18 cellular contexts compared by ENCODE assay signal in genomic region chr9:17216011-17216410, GRCh38.
"Had no signal": no experiment of that assay in that cellular context is flagged by ENCODE, and none has a peak within 500 bp of the region (broad histone marks: within the 10 kb centered on the region; RNA-seq: fewer than 3 reads in every experiment).

No MANE protein-coding gene starts in this region.

- H3K27me3 ChIP-seq: neutrophil had no signal

- H3K9ac ChIP-seq: parathyroid adenoma had no signal

- DNase-seq: activated CD4-positive, alpha-beta T cell treated with anti-CD3 and anti-CD28 coated beads, Interleukin-2, amount 10 ng/mL, durations not matched to agents 7 days and 5 days; activated CD4-positive, CD25-positive, alpha-beta regulatory T cell; activated CD8-positive, alpha-beta memory T cell treated with anti-CD3 and anti-CD28 coated beads, Interleukin-2, amount 50 U/mL, for 48 hours; activated gamma-delta T cell; activated T-cell treated with anti-CD3 and anti-CD28 coated beads, Interleukin-2, amount 50 U/mL, for 72 hours; amniotic stem cell; cortex of kidney; effector CD4-positive, alpha-beta T cell; left ventricle myocardium inferior; natural killer cell; stimulated activated CD4-positive, alpha-beta T cell treated with anti-CD3 and anti-CD28 coated beads, Interleukin-4, amount 100 ng/mL, for 24 hours; stimulated activated naive CD4-positive, alpha-beta T cell; substantia nigra; trophoblast cell had no signal

- H3K4me3 ChIP-seq: left ventricle myocardium inferior, mucosa of descending colon, skin epidermis had no signal

- H3K36me3 ChIP-seq: left ventricle myocardium inferior, neutrophil had no signal

- H3K27ac ChIP-seq: left ventricle myocardium inferior, neutrophil, parathyroid adenoma, skin epidermis had no signal

- H3K79me2 ChIP-seq: parathyroid adenoma had no signal

- H3K4me1 ChIP-seq: left ventricle myocardium inferior, parathyroid adenoma had no signal

- H3K9me3 ChIP-seq: mucosa of descending colon, neutrophil had no signal

- H2AFZ ChIP-seq: parathyroid adenoma had no signal

- ATAC-seq: activated T-cell treated with anti-CD3 and anti-CD28 coated beads, Interleukin-2, amount 50 U/mL, for 72 hours; mucosa of descending colon; natural killer cell had no signal
